ENCODE assay signal across 16 cellular contexts in genomic region chr10:96858038-96858705, GRCh38. TPM values are rescaled to one million over a fixed set of nuclear protein-coding genes. Genes with fewer than 3 reads are reported as not detected.
A peak's percentile ranks its signal among the peaks of the same experiment; 100 is the strongest.
DNase-seq lines count a peak whose midpoint lies in the region; ATAC-seq, FAIRE-seq and TF ChIP-seq lines count a peak whose summit lies in the region.
"Had no signal": no experiment of that assay in that cellular context is flagged by ENCODE, and none has a peak within 500 bp of the region (broad histone marks: within the 10 kb centered on the region; RNA-seq: fewer than 3 reads in every experiment).

No MANE protein-coding gene starts in this region.

- H3K4me1 Mint-ChIP-seq in nephron progenitor cell: peaks cover 27% of the 10 kb centered on the region

- in situ Hi-C loops in GM23248 (cut with MboI) (no loop called here), astrocyte of the spinal cord (cut with HindIII; ENCODE audit: low sequenced_read_pairs) (no loop called here)

- no peak for FAIRE-seq in GM12892 (lab: Jason Lieb, UNC)
- FAIRE-seq: kidney had no signal

- peaks cover 25% of the 10 kb centered on the region; the same call in 1 of the 2 replicates for H4K20me1 ChIP-seq in GM23248 (ENCODE audit: insufficient read depth)

- WGBS in GM23248 (ENCODE audit: low coverage in 1 of 2, low lambda C conversion rate in 2 of 2, missing lambda C conversion rate in 2 of 2), 2 experiments: 70 to 74% methylated on average over 2 of the region's 2 CpGs

- H3K36me3 Mint-ChIP-seq in nephron progenitor cell (ENCODE audit: low read depth): peaks cover 68% of the 10 kb centered on the region

- no peaks in the 10 kb centered on the region for H3K9me3 Mint-ChIP-seq in nephron progenitor cell

- TF ChIP-seq CTCF in astrocyte of the spinal cord (IDR thresholded peaks at IDR 0.05; ENCODE audit: low read depth, low read length) (no peak), nephron progenitor cell (IDR thresholded peaks at IDR 0.05) (no peak)

- ATAC-seq in GM21723 (IDR thresholded peaks at IDR 0.05; ENCODE audit: unreplicated experiment): no peak
- ATAC-seq: upper lobe of right lung had no signal

- no peak overlapping the region for H3K9ac ChIP-seq in GM23248

- peak overlapping the region; percentile 74 for H3K27ac Mint-ChIP-seq in nephron progenitor cell

- H3K36me3 ChIP-seq in GM23248 (ENCODE audit: low read depth): peaks cover 2% of the 10 kb centered on the region; the same call in 1 of the 2 replicates

- DNase-seq in EL (peak; percentile 28), GM23248 (peak; percentile 24), astrocyte of the spinal cord (ENCODE audit: low read depth, low spot score) (peak; percentile 24), nephron progenitor cell (no peak), GM12892 (ENCODE audit: insufficient read length) (no peak), A172 (ENCODE audit: low spot score) (no peak)
- DNase-seq: activated CD4-positive, alpha-beta T cell treated with anti-CD3 and anti-CD28 coated beads for 1 hour; GDM1; kidney; NCI-H1694; NCI-H524; PC-9; stimulated activated CD4-positive, alpha-beta T cell treated with anti-CD3 and anti-CD28 coated beads, Interleukin-2, amount 100 ng/mL, for 24 hours; stimulated activated CD8-positive, alpha-beta memory T cell treated with anti-CD3 and anti-CD28 coated beads, Interleukin-4, amount 100 ng/mL, for 48 hours; upper lobe of right lung had no signal

- H3K4me3 Mint-ChIP-seq in nephron progenitor cell: no peak overlapping the region

- H3K27me3 Mint-ChIP-seq in nephron progenitor cell (ENCODE audit: low read depth, poor library complexity): no peaks in the 10 kb centered on the region

- no peaks in the 10 kb centered on the region for H3K27me3 ChIP-seq in GM23248 (replicated peaks; ENCODE audit: insufficient read depth)
- H3K27me3 ChIP-seq: upper lobe of right lung had no signal

- H3K79me2 ChIP-seq in GM23248 (ENCODE audit: insufficient read depth): peaks cover 100% of the 10 kb centered on the region

- H2AFZ ChIP-seq in GM23248: no peak overlapping the region
- H2AFZ ChIP-seq: PC-9 had no signal

- H3F3A ChIP-seq in GM23248 (ENCODE audit: insufficient read depth): peaks cover 8% of the 10 kb centered on the region

- H3K27ac ChIP-seq in GM23248: no peak overlapping the region
- H3K27ac ChIP-seq: PC-9, upper lobe of right lung had no signal

- no peak overlapping the region for H3K4me2 ChIP-seq in GM23248 (ENCODE audit: unreplicated experiment)
- H3K4me2 ChIP-seq: PC-9 had no signal

- no peaks in the 10 kb centered on the region for H3K9me3 ChIP-seq in GM23248 (ENCODE audit: low read depth)
- H3K9me3 ChIP-seq: upper lobe of right lung had no signal

- peaks cover 13% of the 10 kb centered on the region; the same call in 1 of the 2 replicates for H3K4me1 ChIP-seq in GM23248 (ENCODE audit: insufficient read depth)

- TF ChIP-seq POLR2A in GM12892 (IDR thresholded peaks at IDR 0.05; ENCODE audit: low read depth, low read length): no peak

- no peaks in the 10 kb centered on the region for H3K9me2 ChIP-seq in GM23248 (ENCODE audit: insufficient read depth)

- H3K4me3 ChIP-seq in GM23248 (no peak overlapping the region), astrocyte of the spinal cord (ENCODE audit: low read depth, low read length) (no peak overlapping the region)
- H3K4me3 ChIP-seq: PC-9, upper lobe of right lung had no signal

RNA-seq across cellular contexts. Expression of gene LCOR, which starts 26.1 kb away (rescaled TPM):
- total RNA-seq in GM23248 (2014; rRNA removed; shearing (Covaris generic)): 9.1 and 12.9 TPM in 2 replicates
- polyA plus RNA-seq in GM23248 (2016; fragmentation: Nextera tagmentation; extraction: Ambion mirVana): 9.4 and 14.8 TPM in 2 replicates
- polyA plus RNA-seq in GM12892 (2012; ENCODE audit: missing spikeins): 6.6 TPM
- total RNA-seq in A172 (2014; rRNA removed; shearing (Covaris generic)): 15.4 and 15.8 TPM in 2 replicates

Comparison
In these comparisons a context has a peak if more than half of its experiments do, and no peak if none do; other contexts are left out.
1. DNase-seq: peak in EL (single experiment), GM23248 (single experiment) and astrocyte of the spinal cord (single experiment); none in nephron progenitor cell (single experiment), GM12892 (single experiment) and A172 (single experiment).